ENCODE assay signal across 24 cellular contexts in genomic region chr9:23907343-23907742, GRCh38.
"Had no signal": no experiment of that assay in that cellular context is flagged by ENCODE, and none has a peak within 500 bp of the region (broad histone marks: within the 10 kb centered on the region; RNA-seq: fewer than 3 reads in every experiment).

No MANE protein-coding gene starts in this region.

- H3K4me1 ChIP-seq: ascending aorta had no signal

- DNase-seq: activated CD4-positive, alpha-beta memory T cell treated with anti-CD3 and anti-CD28 coated beads, Interleukin-2, amount 10 ng/mL, durations not matched to agents 7 days and 5 days; activated CD4-positive, alpha-beta T cell treated with anti-CD3 and anti-CD28 coated beads for 1 hour; activated CD4-positive, alpha-beta T cell treated with anti-CD3 and anti-CD28 coated beads for 4 hours; activated CD4-positive, alpha-beta T cell treated with anti-CD3 and anti-CD28 coated beads, Interleukin-2, amount 10 ng/mL, durations not matched to agents 7 days and 5 days; activated CD4-positive, alpha-beta T cell treated with anti-CD3 and anti-CD28 coated beads, Interleukin-2, amount 50 U/mL, for 4 hours; activated CD8-positive, alpha-beta memory T cell treated with anti-CD3 and anti-CD28 coated beads, Interleukin-2, amount 50 U/mL, for 48 hours; activated gamma-delta T cell; activated naive CD4-positive, alpha-beta T cell; activated naive CD4-positive, alpha-beta T cell treated with anti-CD3 and anti-CD28 coated beads, Interleukin-2, amount 10 ng/mL, durations not matched to agents 7 days and 5 days; activated naive CD8-positive, alpha-beta T cell treated with anti-CD3 and anti-CD28 coated beads, Interleukin-2, amount 10 ng/mL, durations not matched to agents 7 days and 5 days; activated T-cell treated with anti-CD3 and anti-CD28 coated beads for 4 hours; activated T-cell treated with anti-CD3 and anti-CD28 coated beads, Interleukin-2, amount 50 U/mL, for 24 hours; activated T-cell treated with anti-CD3 and anti-CD28 coated beads, Interleukin-2, amount 50 U/mL, for 72 hours; dorsolateral prefrontal cortex; effector memory CD4-positive, alpha-beta T cell; endodermal cell; foreskin fibroblast; head of caudate nucleus; T-helper 1 cell; T-helper 2 cell had no signal

- FAIRE-seq: bronchial epithelial cell, frontal cortex had no signal

- H3K27me3 ChIP-seq: ascending aorta had no signal

- H3K27ac ChIP-seq: ascending aorta, coronary artery, dorsolateral prefrontal cortex had no signal

- H3K4me3 ChIP-seq: ascending aorta, coronary artery, dorsolateral prefrontal cortex had no signal

- H3K9me3 ChIP-seq: ascending aorta had no signal

- H3K36me3 ChIP-seq: ascending aorta had no signal
